8 cellular contexts compared by ENCODE assay signal in genomic region chr12:57604454-57605307, GRCh38. TPM values are rescaled to one million over a fixed set of nuclear protein-coding genes. Genes with fewer than 3 reads are reported as not detected.
A peak's percentile ranks its signal among the peaks of the same experiment; 100 is the strongest.
DNase-seq lines count a peak whose midpoint lies in the region; ATAC-seq, FAIRE-seq and TF ChIP-seq lines count a peak whose summit lies in the region.

A gene with protein sequence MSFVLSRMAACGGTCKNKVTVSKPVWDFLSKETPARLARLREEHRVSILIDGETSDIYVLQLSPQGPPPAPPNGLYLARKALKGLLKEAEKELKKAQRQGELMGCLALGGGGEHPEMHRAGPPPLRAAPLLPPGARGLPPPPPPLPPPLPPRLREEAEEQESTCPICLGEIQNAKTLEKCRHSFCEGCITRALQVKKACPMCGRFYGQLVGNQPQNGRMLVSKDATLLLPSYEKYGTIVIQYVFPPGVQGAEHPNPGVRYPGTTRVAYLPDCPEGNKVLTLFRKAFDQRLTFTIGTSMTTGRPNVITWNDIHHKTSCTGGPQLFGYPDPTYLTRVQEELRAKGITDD (plus strand): TSS chr12:57604824. CDS start chr12:57606518, 1,694 bp downstream.

- intact Hi-C loops in GM12878 (cut with micrococcal nuclease; ENCODE audit: unreplicated experiment), result no loop called here

- H3K27ac ChIP-seq in CD8-positive, alpha-beta memory T cell (ENCODE audit: low read depth, low read length), result no peak within 1 kb of the TSS
- H3K27ac ChIP-seq in OCI-LY1 (ENCODE audit: low read depth, low read length, poor library complexity, severe bottlenecking) (no peak within 1 kb of the TSS), GM12878 (ENCODE audit: control insufficient read depth, insufficient read depth) (peak within 1 kb of the TSS; percentile 56), iPS DF 6.9 (ENCODE audit: low read length) (no peak within 1 kb of the TSS)

- H3K9me3 Mint-ChIP-seq in CD8-positive, alpha-beta memory T cell, result no peaks in the 10 kb centered on the region

- no peak for FAIRE-seq in GM12878 (lab: Jason Lieb, UNC)

- BruUV-seq in GM12878 (replicated peaks; lab: Mats Ljungman, UMichigan), result no TSS peak

- CTCF ChIA-PET in CD8-positive, alpha-beta memory T cell (lab: Charles Lee), result interaction anchor here (0.8 to 3.0 kb wide), 6 partner anchors 16 to 152 kb away, joined by 3 to 12 read pairs (median 4); partner anchors contain the start of gene B4GALNT1
- CTCF ChIA-PET in GM12878 (lab: Yijun Ruan, JAX), result interaction anchor here (1.6 to 2.0 kb wide), 2 partner anchors 11 to 21 kb away, joined by 8 read pairs; no protein-coding TSS in a partner anchor

- peaks cover 0 to 49% (median 24%) of the 10 kb centered on the region in 3 donors for H3K36me3 Mint-ChIP-seq in CD8-positive, alpha-beta memory T cell

- H3K4me3 ChIP-seq in CD8-positive, alpha-beta memory T cell (ENCODE audit: low read length), result peak within 1 kb of the TSS; percentile 78
- H3K4me3 ChIP-seq in H7 (ENCODE audit: insufficient read depth, low read depth, low read length), result peak within 1 kb of the TSS; percentile 71
- peak within 1 kb of the TSS; percentile 70 for H3K4me3 ChIP-seq in OCI-LY1 (ENCODE audit: low read depth, low read length, poor library complexity, severe bottlenecking)
- peak within 1 kb of the TSS; percentile 83 for H3K4me3 ChIP-seq in GM12878
- H3K4me3 ChIP-seq in iPS DF 6.9 (ENCODE audit: low read length), result peak within 1 kb of the TSS; percentile 86; the same call in 1 of the 2 replicates

- H3K79me2 ChIP-seq in OCI-LY1 (ENCODE audit: insufficient read depth, low read length) (no peaks in the 10 kb centered on the region), GM12878 (ENCODE audit: control insufficient read depth, insufficient read depth, low read length) (no peaks in the 10 kb centered on the region)

- H3K4me1 Mint-ChIP-seq in CD8-positive, alpha-beta memory T cell, result peaks cover 32 to 43% (median 37%) of the 10 kb centered on the region in 3 donors

- peak within 1 kb of the TSS; percentile 85 to 94 (median 88) for H3K4me3 Mint-ChIP-seq in CD8-positive, alpha-beta memory T cell

- peak within 1 kb of the TSS; percentile 64 to 96 (median 92) for H3K27ac Mint-ChIP-seq in CD8-positive, alpha-beta memory T cell

- H3K4me1 ChIP-seq in CD8-positive, alpha-beta memory T cell (ENCODE audit: insufficient read depth, low read length), result peaks cover 28% of the 10 kb centered on the region
- H3K4me1 ChIP-seq in OCI-LY1 (ENCODE audit: insufficient read depth, low read length, severe bottlenecking) (peaks cover 16% of the 10 kb centered on the region), GM12878 (ENCODE audit: control insufficient read depth, insufficient read depth, low read length) (peaks cover 4% of the 10 kb centered on the region; the same call in 1 of the 2 replicates), iPS DF 6.9 (ENCODE audit: control insufficient read depth, insufficient read depth, low read length) (peaks cover 4% of the 10 kb centered on the region)

- DNase-seq in CD8-positive, alpha-beta memory T cell, result peak in 2 of 5 donors; percentile 56 to 73
- DNase-seq in H7 (peak; percentile 83), GM12878 (ENCODE audit: low read depth, low spot score) (no peak), iPS DF 6.9 (ENCODE audit: low read depth, low spot score) (no peak), retina (peak; percentile 71), SHP77 treated with DMSO at 0.1 percent for 48 hours (lab: John Stamatoyannopoulos, UW) (no peak)
- no peak for DNase-seq in activated CD4-positive, CD25-positive, alpha-beta regulatory T cell treated with anti-CD3 and anti-CD28 coated beads, Interleukin-2, amount 50 U/mL, for 72 hours

- H3K36me3 ChIP-seq in CD8-positive, alpha-beta memory T cell (ENCODE audit: insufficient read depth, low read length), result peaks cover 12% of the 10 kb centered on the region
- H3K36me3 ChIP-seq in H7 (replicated peaks; ENCODE audit: control insufficient read depth, insufficient read depth, low read length) (peaks cover 4% of the 10 kb centered on the region), OCI-LY1 (ENCODE audit: insufficient read depth, low read length) (peaks cover 19% of the 10 kb centered on the region; the same call in 1 of the 2 replicates), GM12878 (ENCODE audit: control insufficient read depth in 2 of 2, insufficient read depth in 2 of 2, low read length in 1 of 2) (peaks cover 0 to 3% of the 10 kb centered on the region in 2 experiments; a peak in 2 of 4 replicates), iPS DF 6.9 (ENCODE audit: control insufficient read depth, insufficient read depth, low read length) (peaks cover 6% of the 10 kb centered on the region; the same call in 1 of the 2 replicates)

- TF ChIP-seq RAD21 in GM12878 (IDR thresholded peaks at IDR 0.05; ENCODE audit: insufficient read depth, low read depth, low read length), result no peak

- no peaks in the 10 kb centered on the region for H4K20me1 ChIP-seq in OCI-LY1 (ENCODE audit: insufficient read depth, low read length)
- H4K20me1 ChIP-seq in GM12878 (ENCODE audit: control insufficient read depth, insufficient read depth), result no peaks in the 10 kb centered on the region

- H2AFZ ChIP-seq in OCI-LY1 (ENCODE audit: low read length) (0 out of 2 replicates have a peak within 1 kb of the TSS, but pooled peaks have one; percentile 19), GM12878 (ENCODE audit: control insufficient read depth, low read depth, low read length) (peak within 1 kb of the TSS; percentile 97)

- H3K9ac ChIP-seq in OCI-LY1 (ENCODE audit: low read length) (peak within 1 kb of the TSS; percentile 72), GM12878 (ENCODE audit: control insufficient read depth, insufficient read depth, low read length) (peak within 1 kb of the TSS; percentile 75)

- TF ChIP-seq EP300 in GM12878 (IDR thresholded peaks at IDR 0.05; ENCODE audit: borderline replicate concordance in 1 of 2, control insufficient read depth in 1 of 2, low read depth in 2 of 2, low read length in 2 of 2), result no peak

- H3K9me3 ChIP-seq in CD8-positive, alpha-beta memory T cell (ENCODE audit: low read length), result no peaks in the 10 kb centered on the region
- H3K9me3 ChIP-seq in OCI-LY1 (ENCODE audit: low read length) (no peaks in the 10 kb centered on the region), GM12878 (replicated peaks; ENCODE audit: control insufficient read depth, insufficient read depth, low read length) (no peaks in the 10 kb centered on the region), iPS DF 6.9 (ENCODE audit: control insufficient read depth, insufficient read depth, low read length) (no peaks in the 10 kb centered on the region)

- H3F3A ChIP-seq in OCI-LY1 (ENCODE audit: insufficient read depth, low read length), result no peaks in the 10 kb centered on the region

- SMC1A ChIA-PET in GM12878 (lab: Charles Lee; ENCODE audit: uncharacterized antibody, unreplicated experiment), result interaction anchor here (0.6 to 0.7 kb wide), 2 partner anchors 74 to 144 kb away, joined by 3 read pairs; no protein-coding TSS in a partner anchor

- ATAC-seq in GM12878, result peak; percentile 71

- H3K27me3 ChIP-seq in CD8-positive, alpha-beta memory T cell (ENCODE audit: insufficient read depth, low read length, poor library complexity, severe bottlenecking), result no peaks in the 10 kb centered on the region
- peaks cover 2% of the 10 kb centered on the region; the same call in 1 of the 2 replicates for H3K27me3 ChIP-seq in H7 (ENCODE audit: control insufficient read depth, insufficient read depth, low read length)
- H3K27me3 ChIP-seq in OCI-LY1 (ENCODE audit: insufficient read depth, low read length), result no peaks in the 10 kb centered on the region
- no peaks in the 10 kb centered on the region for H3K27me3 ChIP-seq in GM12878 (replicated peaks in 1 of 2; ENCODE audit: control insufficient read depth in 2 of 2, insufficient read depth in 2 of 2, low read length in 1 of 2)
- no peaks in the 10 kb centered on the region for H3K27me3 ChIP-seq in iPS DF 6.9 (ENCODE audit: control insufficient read depth, insufficient read depth, low read length)

- 5% methylated on average over 22 of the region's 52 CpGs for WGBS in GM12878 (ENCODE audit: insufficient coverage, insufficient replicate concordance, low lambda C conversion rate, missing lambda C conversion rate)
- no CpG with 5 or more reads among the region's 52 CpGs for WGBS in iPS DF 6.9 (ENCODE audit: insufficient coverage, insufficient read length)

- in situ Hi-C loops in GM12878 (cut with MboI), result no loop called here

- RAD21 ChIA-PET in GM12878 (lab: Charles Lee; ENCODE audit: unreplicated experiment), result interaction anchor here (0.9 to 1.0 kb wide), 2 partner anchors 11 to 28 kb away, joined by 3 read pairs; partner anchors contain the start of gene B4GALNT1

- no peaks in the 10 kb centered on the region for H3K9me2 ChIP-seq in OCI-LY1 (ENCODE audit: low read depth, low read length)

- TF ChIP-seq POLR2A in GM12878 (IDR thresholded peaks at IDR 0.05; ENCODE audit: low read depth, low read length), result peak; percentile 75

- no peaks in the 10 kb centered on the region for H3K27me3 Mint-ChIP-seq in CD8-positive, alpha-beta memory T cell

- H3K4me2 ChIP-seq in OCI-LY1 (ENCODE audit: low read length), result peak within 1 kb of the TSS; percentile 94
- peak within 1 kb of the TSS; percentile 86 for H3K4me2 ChIP-seq in GM12878 (ENCODE audit: control insufficient read depth, insufficient read depth)

- no peak for TF ChIP-seq CTCF in OCI-LY1 (IDR thresholded peaks at IDR 0.05; ENCODE audit: low read length)
- no peak for TF ChIP-seq CTCF in GM12878 (IDR thresholded peaks at IDR 0.05 in 2 of 3, conservative IDR thresholded peaks at IDR 0.05 in 1 of 3; ENCODE audit: control insufficient read depth in 2 of 3, extremely low read depth in 1 of 3, insufficient read depth in 1 of 3, low read depth in 3 of 3, low read length in 3 of 3)

- POLR2A ChIA-PET in CD8-positive, alpha-beta memory T cell (lab: Charles Lee), result no interaction called here
- POLR2A ChIA-PET in GM12878 (lab: Charles Lee), result interaction anchor here (0.5 to 2.5 kb wide), 4 partner anchors 10 to 87 kb away, joined by 3 to 13 read pairs (median 3); no protein-coding TSS in a partner anchor

RNA-seq across cellular contexts. Expression of the gene that starts here (rescaled TPM):
- total RNA-seq in CD8-positive, alpha-beta memory T cell, result 10 to 100 TPM; 16.7 to 18.3 TPM
- 7.2 TPM for polyA plus RNA-seq in CD8-positive, alpha-beta memory T cell
- total RNA-seq in H7 (2014; rRNA removed; shearing (Covaris generic)), result 42.9 and 52.9 TPM in 2 replicates
- 21.1 and 24.2 TPM in 2 replicates for total RNA-seq in GM12878 (2013; cell fraction: nucleolus; rRNA removed)
- 7.8 and 11.1 TPM in 2 replicates for total RNA-seq in GM12878 (2014; rRNA removed)
- total RNA-seq in GM12878 (2014; rRNA removed; fragmentation: Illumina TruSeq; extraction: Trizol), result 5.2 and 6.0 TPM in 2 replicates
- 9.6 and 10.5 TPM in 2 replicates for total RNA-seq in GM12878 (2021)
- 15.8 TPM for polyA plus RNA-seq in GM12878 (2011; ENCODE audit: low read depth)
- 3.8 and 6.0 TPM in 2 replicates for polyA plus RNA-seq in GM12878 (2011; rRNA removed)
- polyA plus RNA-seq in GM12878 (2011; cell fraction: cytosol; rRNA removed), result 8.5 and 10.4 TPM in 2 replicates
- 45.4 and 51.8 TPM in 2 replicates for polyA plus RNA-seq in GM12878 (2011; cell fraction: nucleus; rRNA removed)
- 24.9 and 31.7 TPM in 2 replicates for polyA plus RNA-seq in GM12878 (2012)
- polyA plus RNA-seq in GM12878 (2014; fragmentation: Illumina TruSeq; extraction: Trizol), result 6.1 and 9.2 TPM in 2 replicates
- 1 to 10 TPM; 1.1 to 2.1 TPM for polyA plus RNA-seq in GM12878 (2014; fragmentation: Nextera tagmentation; extraction: Ambion mirVana)
- polyA plus RNA-seq in GM12878 (2014; rRNA removed), result 13.6 and 14.9 TPM in 2 replicates
- 1 to 10 TPM; 2.3 to 3.0 TPM for polyA plus RNA-seq in GM12878 (2016; fragmentation: Nextera tagmentation; extraction: Ambion mirVana)
- 2.3 and 6.1 TPM in 2 replicates for polyA minus RNA-seq in GM12878 (2011; rRNA and poly(A)+ RNA removed)
- 0.67 and 1.1 TPM in 2 replicates for polyA minus RNA-seq in GM12878 (2011; cell fraction: cytosol; rRNA and poly(A)+ RNA removed)
- polyA minus RNA-seq in GM12878 (2011; cell fraction: nucleus; rRNA and poly(A)+ RNA removed), result 4.6 and 5.3 TPM in 2 replicates

Comparison
In these comparisons a context has a peak if more than half of its experiments do, and no peak if none do; other contexts are left out.
1. DNase-seq: peak in H7 (single experiment) and retina (single experiment); none in GM12878 (single experiment), iPS DF 6.9 (single experiment), activated CD4-positive, CD25-positive, alpha-beta regulatory T cell treated with anti-CD3 and anti-CD28 coated beads, Interleukin-2, amount 50 U/mL, for 72 hours (single experiment) and SHP77 treated with DMSO at 0.1 percent for 48 hours (single experiment).
2. Peak in every context shown above with its lines, with median percentiles within 50 percentile points of each other: H3K4me3 ChIP-seq.